ENCODE assay signal across 9 cellular contexts in genomic region chr15:96336643-96337353, GRCh38. TPM values are rescaled to one million over a fixed set of nuclear protein-coding genes. Genes with fewer than 3 reads are reported as not detected.
DNase-seq lines count a peak whose midpoint lies in the region; ATAC-seq and TF ChIP-seq lines count a peak whose summit lies in the region.
"Had no signal": no experiment of that assay in that cellular context is flagged by ENCODE, and none has a peak within 500 bp of the region (broad histone marks: within the 10 kb centered on the region; RNA-seq: fewer than 3 reads in every experiment).

No MANE protein-coding gene starts in this region.

- peaks cover 7% of the 10 kb centered on the region for H3K36me3 Mint-ChIP-seq in T-helper 17 cell (ENCODE audit: low read depth)

- H2AFZ ChIP-seq in neuron (ENCODE audit: low read depth, low read length) = no peak overlapping the region

- TF ChIP-seq POLR2A in NB4 (IDR thresholded peaks at IDR 0.05; ENCODE audit: extremely low read depth, insufficient read length) = no peak

- ATAC-seq in T-helper 17 cell (no peak), HG02973 (IDR thresholded peaks at IDR 0.05; ENCODE audit: unreplicated experiment) (no peak), GM21528 (IDR thresholded peaks at IDR 0.05; ENCODE audit: low FRiP score, unreplicated experiment) (no peak)

- peaks cover 79% of the 10 kb centered on the region for H3K36me3 ChIP-seq in neuron (ENCODE audit: insufficient read depth, low read length)

- H3K4me1 ChIP-seq in neuron (ENCODE audit: insufficient read depth, low read length) = peaks cover 37% of the 10 kb centered on the region

- no peak for TF ChIP-seq CTCF in AG04450 (IDR thresholded peaks at IDR 0.05; ENCODE audit: low read depth, low read length)
- no peak for TF ChIP-seq CTCF in NB4 (IDR thresholded peaks at IDR 0.05; ENCODE audit: low read depth, low read length)

- H3K27ac ChIP-seq in AG04450 (ENCODE audit: low read depth, low read length) = peak overlapping the region; percentile 78
- peak overlapping the region; percentile 94 for H3K27ac ChIP-seq in epithelial cell of prostate

- peaks cover 9% of the 10 kb centered on the region; the same call in 1 of the 2 replicates for H3K9me3 ChIP-seq in AG04450 (ENCODE audit: control insufficient read depth, insufficient read depth, low read length)
- no peaks in the 10 kb centered on the region for H3K9me3 ChIP-seq in neuron (ENCODE audit: low read length)
- H3K9me3 ChIP-seq in T-helper 17 cell (ENCODE audit: control insufficient read depth, low read length, poor library complexity, severe bottlenecking) = no peaks in the 10 kb centered on the region

- H3K4me1 Mint-ChIP-seq in T-helper 17 cell = peaks cover 2% of the 10 kb centered on the region

- H3K27me3 Mint-ChIP-seq in T-helper 17 cell = peaks cover 74% of the 10 kb centered on the region

- no peak overlapping the region for H3K4me3 Mint-ChIP-seq in T-helper 17 cell
- H3K4me3 Mint-ChIP-seq: activated naive CD8-positive, alpha-beta T cell treated with anti-CD3 and anti-CD28 coated beads, Interleukin-2, amount 10 ng/mL, durations not matched to agents 7 days and 5 days had no signal

- CTCF ChIA-PET in AG04450 (lab: Charles Lee) = interaction anchor here (0.6 to 1.6 kb wide), 8 partner anchors 8 to 1313 kb away, joined by 3 to 6 read pairs (median 4); no protein-coding TSS in a partner anchor

- H3K4me3 ChIP-seq in AG04450 (ENCODE audit: low read depth, low read length) = peak overlapping the region; percentile 75
- H3K4me3 ChIP-seq in NB4 (ENCODE audit: low read depth, low read length) = peak overlapping the region; percentile 94
- H3K4me3 ChIP-seq in neuron (ENCODE audit: low read length) = peak overlapping the region; percentile 100

- no peak overlapping the region for H3K27ac Mint-ChIP-seq in T-helper 17 cell
- H3K27ac Mint-ChIP-seq: activated naive CD8-positive, alpha-beta T cell treated with anti-CD3 and anti-CD28 coated beads, Interleukin-2, amount 10 ng/mL, durations not matched to agents 7 days and 5 days had no signal

- DNase-seq in AG04450 (ENCODE audit: low read depth, low spot score) = no peak
- no peak for DNase-seq in NB4 (ENCODE audit: low read depth)
- no peak for DNase-seq in epithelial cell of prostate (ENCODE audit: low read depth, low spot score)
- DNase-seq in T-helper 17 cell = no peak
- DNase-seq in globus pallidus (ENCODE audit: low spot score) = no peak
- DNase-seq: activated naive CD8-positive, alpha-beta T cell treated with anti-CD3 and anti-CD28 coated beads, Interleukin-2, amount 10 ng/mL, durations not matched to agents 7 days and 5 days had no signal

- no peaks in the 10 kb centered on the region for H3K27me3 ChIP-seq in AG04450 (ENCODE audit: control insufficient read depth, insufficient read depth, low read length)
- H3K27me3 ChIP-seq in neuron (ENCODE audit: insufficient read depth, low read length) = no peaks in the 10 kb centered on the region

- POLR2A ChIA-PET in AG04450 (lab: Yijun Ruan, JAX) = interaction anchor here (0.7 to 3.1 kb wide), 10 partner anchors 8 to 1084 kb away, joined by 3 to 13 read pairs (median 4); no protein-coding TSS in a partner anchor

RNA-seq across cellular contexts. Expression of gene NR2F2, which starts 6.3 kb away (rescaled TPM):
- 63.1 and 66.9 TPM in 2 replicates for polyA plus RNA-seq in AG04450 (2011; rRNA removed)
- 36.8 and 72.5 TPM in 2 replicates for polyA minus RNA-seq in AG04450 (2011; rRNA and poly(A)+ RNA removed)
- not detected for total RNA-seq in T-helper 17 cell
- total RNA-seq: activated naive CD8-positive, alpha-beta T cell treated with anti-CD3 and anti-CD28 coated beads, Interleukin-2, amount 10 ng/mL, durations not matched to agents 7 days and 5 days had no signal
